ENCODE assay signal across 1 cellular context in the genomic region with DNA sequence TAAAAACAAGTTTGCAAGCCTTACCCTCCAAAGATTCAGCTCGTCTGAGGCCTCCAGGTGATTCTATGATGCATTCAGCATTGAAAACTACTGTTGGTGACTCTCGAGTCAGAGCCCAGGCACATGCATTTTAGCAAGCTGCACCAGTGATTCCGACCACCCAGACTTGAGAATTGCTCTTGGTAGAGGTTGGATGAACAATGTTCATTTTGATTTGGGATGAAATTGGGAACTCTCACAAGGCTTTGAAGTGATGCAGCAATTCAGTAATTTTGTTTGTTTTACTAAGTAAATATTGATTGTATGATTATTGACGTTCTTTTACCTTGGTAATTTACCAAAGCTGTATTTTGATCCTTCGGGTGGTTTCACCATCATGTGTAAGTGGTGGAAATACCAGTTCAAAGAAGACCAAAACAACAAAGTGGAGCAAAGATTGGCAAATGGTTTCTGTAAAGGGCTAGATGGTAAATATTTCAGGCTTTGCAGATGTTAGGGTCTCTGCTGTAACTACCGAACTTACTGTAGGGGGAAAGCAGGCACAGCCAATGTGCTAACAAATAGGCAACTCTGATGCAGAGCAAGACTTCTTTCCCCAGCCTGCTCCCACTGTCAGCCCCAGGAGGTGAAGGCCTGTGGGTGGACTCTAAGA.
TF ChIP-seq lines count a peak whose summit lies in the region.

No MANE protein-coding gene starts in this region.

TF ChIP-seq in HepG2, 621 proteins besides CTCF, POLR2A, EP300 and RAD21 (continued from another document and continues in another):
- TF ChIP-seq, protein P1, sequence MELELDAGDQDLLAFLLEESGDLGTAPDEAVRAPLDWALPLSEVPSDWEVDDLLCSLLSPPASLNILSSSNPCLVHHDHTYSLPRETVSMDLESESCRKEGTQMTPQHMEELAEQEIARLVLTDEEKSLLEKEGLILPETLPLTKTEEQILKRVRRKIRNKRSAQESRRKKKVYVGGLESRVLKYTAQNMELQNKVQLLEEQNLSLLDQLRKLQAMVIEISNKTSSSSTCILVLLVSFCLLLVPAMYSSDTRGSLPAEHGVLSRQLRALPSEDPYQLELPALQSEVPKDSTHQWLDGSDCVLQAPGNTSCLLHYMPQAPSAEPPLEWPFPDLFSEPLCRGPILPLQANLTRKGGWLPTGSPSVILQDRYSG (CRISPR knock-in tag; IDR thresholded peaks at IDR 0.05), result no peak
- TF ChIP-seq, protein P2, sequence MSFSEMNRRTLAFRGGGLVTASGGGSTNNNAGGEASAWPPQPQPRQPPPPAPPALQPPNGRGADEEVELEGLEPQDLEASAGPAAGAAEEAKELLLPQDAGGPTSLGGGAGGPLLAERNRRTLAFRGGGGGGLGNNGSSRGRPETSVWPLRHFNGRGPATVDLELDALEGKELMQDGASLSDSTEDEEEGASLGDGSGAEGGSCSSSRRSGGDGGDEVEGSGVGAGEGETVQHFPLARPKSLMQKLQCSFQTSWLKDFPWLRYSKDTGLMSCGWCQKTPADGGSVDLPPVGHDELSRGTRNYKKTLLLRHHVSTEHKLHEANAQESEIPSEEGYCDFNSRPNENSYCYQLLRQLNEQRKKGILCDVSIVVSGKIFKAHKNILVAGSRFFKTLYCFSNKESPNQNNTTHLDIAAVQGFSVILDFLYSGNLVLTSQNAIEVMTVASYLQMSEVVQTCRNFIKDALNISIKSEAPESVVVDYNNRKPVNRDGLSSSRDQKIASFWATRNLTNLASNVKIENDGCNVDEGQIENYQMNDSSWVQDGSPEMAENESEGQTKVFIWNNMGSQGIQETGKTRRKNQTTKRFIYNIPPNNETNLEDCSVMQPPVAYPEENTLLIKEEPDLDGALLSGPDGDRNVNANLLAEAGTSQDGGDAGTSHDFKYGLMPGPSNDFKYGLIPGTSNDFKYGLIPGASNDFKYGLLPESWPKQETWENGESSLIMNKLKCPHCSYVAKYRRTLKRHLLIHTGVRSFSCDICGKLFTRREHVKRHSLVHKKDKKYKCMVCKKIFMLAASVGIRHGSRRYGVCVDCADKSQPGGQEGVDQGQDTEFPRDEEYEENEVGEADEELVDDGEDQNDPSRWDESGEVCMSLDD (CRISPR knock-in tag; IDR thresholded peaks at IDR 0.05; ENCODE audit: borderline replicate concordance), result no peak
- TF ChIP-seq ZNF878 (CRISPR knock-in tag; IDR thresholded peaks at IDR 0.05), result peak; percentile 73; the same call in 1 of the 2 replicates
- no peak for TF ChIP-seq TAF15 (IDR thresholded peaks at IDR 0.05; ENCODE audit: low read depth, low read length, poor library complexity, severe bottlenecking)
- TF ChIP-seq DMAP1 (CRISPR knock-in tag; IDR thresholded peaks at IDR 0.05), result peak; percentile 30; the same call in 1 of the 2 replicates
- no peak; the same call in 1 of the 2 replicates for TF ChIP-seq ZMYM4 (CRISPR knock-in tag; IDR thresholded peaks at IDR 0.05)
- TF ChIP-seq ZFP36L2 (CRISPR knock-in tag; IDR thresholded peaks at IDR 0.05), result no peak
- TF ChIP-seq CREM (IDR thresholded peaks at IDR 0.05), result peak; percentile 96
- no peak for TF ChIP-seq CREM (CRISPR knock-in tag; IDR thresholded peaks at IDR 0.05)
- 0 out of 2 replicates have a peak, but pooled peaks have one; percentile 47 for TF ChIP-seq JUND (CRISPR knock-in tag; IDR thresholded peaks at IDR 0.05)
- TF ChIP-seq, protein P3, sequence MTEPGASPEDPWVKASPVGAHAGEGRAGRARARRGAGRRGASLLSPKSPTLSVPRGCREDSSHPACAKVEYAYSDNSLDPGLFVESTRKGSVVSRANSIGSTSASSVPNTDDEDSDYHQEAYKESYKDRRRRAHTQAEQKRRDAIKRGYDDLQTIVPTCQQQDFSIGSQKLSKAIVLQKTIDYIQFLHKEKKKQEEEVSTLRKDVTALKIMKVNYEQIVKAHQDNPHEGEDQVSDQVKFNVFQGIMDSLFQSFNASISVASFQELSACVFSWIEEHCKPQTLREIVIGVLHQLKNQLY (CRISPR knock-in tag; IDR thresholded peaks at IDR 0.05), result peak; percentile 14; the same call in 1 of the 2 replicates
- TF ChIP-seq POLR2AphosphoS5 (IDR thresholded peaks at IDR 0.05; ENCODE audit: low read depth, low read length), result no peak; the same call in 1 of the 2 replicates
- TF ChIP-seq, protein P4, sequence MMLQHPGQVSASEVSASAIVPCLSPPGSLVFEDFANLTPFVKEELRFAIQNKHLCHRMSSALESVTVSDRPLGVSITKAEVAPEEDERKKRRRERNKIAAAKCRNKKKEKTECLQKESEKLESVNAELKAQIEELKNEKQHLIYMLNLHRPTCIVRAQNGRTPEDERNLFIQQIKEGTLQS (CRISPR knock-in tag; IDR thresholded peaks at IDR 0.05), result peak; percentile 50; the same call in 1 of the 2 replicates
- no peak for TF ChIP-seq FOXC1 (CRISPR knock-in tag; IDR thresholded peaks at IDR 0.05; ENCODE audit: borderline replicate concordance)
- TF ChIP-seq, protein P5, sequence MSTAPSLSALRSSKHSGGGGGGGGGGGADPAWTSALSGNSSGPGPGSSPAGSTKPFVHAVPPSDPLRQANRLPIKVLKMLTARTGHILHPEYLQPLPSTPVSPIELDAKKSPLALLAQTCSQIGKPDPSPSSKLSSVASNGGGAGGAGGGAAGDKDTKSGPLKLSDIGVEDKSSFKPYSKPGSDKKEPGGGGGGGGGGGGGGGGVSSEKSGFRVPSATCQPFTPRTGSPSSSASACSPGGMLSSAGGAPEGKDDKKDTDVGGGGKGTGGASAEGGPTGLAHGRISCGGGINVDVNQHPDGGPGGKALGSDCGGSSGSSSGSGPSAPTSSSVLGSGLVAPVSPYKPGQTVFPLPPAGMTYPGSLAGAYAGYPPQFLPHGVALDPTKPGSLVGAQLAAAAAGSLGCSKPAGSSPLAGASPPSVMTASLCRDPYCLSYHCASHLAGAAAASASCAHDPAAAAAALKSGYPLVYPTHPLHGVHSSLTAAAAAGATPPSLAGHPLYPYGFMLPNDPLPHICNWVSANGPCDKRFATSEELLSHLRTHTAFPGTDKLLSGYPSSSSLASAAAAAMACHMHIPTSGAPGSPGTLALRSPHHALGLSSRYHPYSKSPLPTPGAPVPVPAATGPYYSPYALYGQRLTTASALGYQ (CRISPR knock-in tag; IDR thresholded peaks at IDR 0.05), result peak; percentile 86
- TF ChIP-seq, protein P6, sequence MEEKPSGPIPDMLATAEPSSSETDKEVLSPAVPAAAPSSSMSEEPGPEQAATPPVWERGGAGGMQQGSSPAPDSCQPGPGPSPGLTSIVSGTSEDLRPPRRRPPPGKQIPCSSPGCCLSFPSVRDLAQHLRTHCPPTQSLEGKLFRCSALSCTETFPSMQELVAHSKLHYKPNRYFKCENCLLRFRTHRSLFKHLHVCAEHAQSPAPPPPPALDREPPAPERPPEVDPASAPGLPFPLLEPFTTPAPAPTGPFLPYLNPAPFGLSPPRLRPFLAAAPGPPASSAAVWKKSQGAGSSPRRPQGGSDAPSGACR (CRISPR knock-in tag; IDR thresholded peaks at IDR 0.05), result 0 out of 2 replicates have a peak, but pooled peaks have one; percentile 16
- TF ChIP-seq, protein P7, sequence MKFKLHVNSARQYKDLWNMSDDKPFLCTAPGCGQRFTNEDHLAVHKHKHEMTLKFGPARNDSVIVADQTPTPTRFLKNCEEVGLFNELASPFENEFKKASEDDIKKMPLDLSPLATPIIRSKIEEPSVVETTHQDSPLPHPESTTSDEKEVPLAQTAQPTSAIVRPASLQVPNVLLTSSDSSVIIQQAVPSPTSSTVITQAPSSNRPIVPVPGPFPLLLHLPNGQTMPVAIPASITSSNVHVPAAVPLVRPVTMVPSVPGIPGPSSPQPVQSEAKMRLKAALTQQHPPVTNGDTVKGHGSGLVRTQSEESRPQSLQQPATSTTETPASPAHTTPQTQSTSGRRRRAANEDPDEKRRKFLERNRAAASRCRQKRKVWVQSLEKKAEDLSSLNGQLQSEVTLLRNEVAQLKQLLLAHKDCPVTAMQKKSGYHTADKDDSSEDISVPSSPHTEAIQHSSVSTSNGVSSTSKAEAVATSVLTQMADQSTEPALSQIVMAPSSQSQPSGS (CRISPR knock-in tag; IDR thresholded peaks at IDR 0.05), result peak; percentile 75
- TF ChIP-seq PCBP2 (optimal IDR thresholded peaks at IDR 0.05; ENCODE audit: low read depth, low read length, poor library complexity, severe bottlenecking), result no peak
- TF ChIP-seq, protein P8, sequence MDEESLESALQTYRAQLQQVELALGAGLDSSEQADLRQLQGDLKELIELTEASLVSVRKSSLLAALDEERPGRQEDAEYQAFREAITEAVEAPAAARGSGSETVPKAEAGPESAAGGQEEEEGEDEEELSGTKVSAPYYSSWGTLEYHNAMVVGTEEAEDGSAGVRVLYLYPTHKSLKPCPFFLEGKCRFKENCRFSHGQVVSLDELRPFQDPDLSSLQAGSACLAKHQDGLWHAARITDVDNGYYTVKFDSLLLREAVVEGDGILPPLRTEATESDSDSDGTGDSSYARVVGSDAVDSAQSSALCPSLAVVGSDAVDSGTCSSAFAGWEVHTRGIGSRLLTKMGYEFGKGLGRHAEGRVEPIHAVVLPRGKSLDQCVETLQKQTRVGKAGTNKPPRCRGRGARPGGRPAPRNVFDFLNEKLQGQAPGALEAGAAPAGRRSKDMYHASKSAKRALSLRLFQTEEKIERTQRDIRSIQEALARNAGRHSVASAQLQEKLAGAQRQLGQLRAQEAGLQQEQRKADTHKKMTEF (CRISPR knock-in tag; IDR thresholded peaks at IDR 0.05), result peak; percentile 98
- TF ChIP-seq NR2C2 (CRISPR knock-in tag; IDR thresholded peaks at IDR 0.05; ENCODE audit: borderline replicate concordance), result peak; percentile 55; the same call in 1 of the 2 replicates
- TF ChIP-seq ZNF484 (CRISPR knock-in tag; IDR thresholded peaks at IDR 0.05; ENCODE audit: borderline replicate concordance, low read depth), result no peak
- TF ChIP-seq TEAD3 (CRISPR knock-in tag; optimal IDR thresholded peaks at IDR 0.05; ENCODE audit: borderline replicate concordance), result peak; percentile 81
- TF ChIP-seq ZSCAN9 (CRISPR knock-in tag; IDR thresholded peaks at IDR 0.05; ENCODE audit: borderline replicate concordance), result no peak
- TF ChIP-seq NFATC3 (CRISPR knock-in tag; IDR thresholded peaks at IDR 0.05), result no peak
- peak; percentile 96 for TF ChIP-seq ASH2L (IDR thresholded peaks at IDR 0.05; ENCODE audit: insufficient read length, low read depth, low read length)
- no peak for TF ChIP-seq ARNT2 (CRISPR knock-in tag; IDR thresholded peaks at IDR 0.05; ENCODE audit: low read depth)
- TF ChIP-seq NFIC (IDR thresholded peaks at IDR 0.05; ENCODE audit: low read length), result peak; percentile 97
- peak; percentile 76 for TF ChIP-seq MED8 (CRISPR knock-in tag; IDR thresholded peaks at IDR 0.05; ENCODE audit: insufficient replicate concordance)
- TF ChIP-seq ZNF777 (CRISPR knock-in tag; IDR thresholded peaks at IDR 0.05), result no peak
- no peak for TF ChIP-seq ZFAT (CRISPR knock-in tag; conservative IDR thresholded peaks at IDR 0.05)
- TF ChIP-seq, protein P9, sequence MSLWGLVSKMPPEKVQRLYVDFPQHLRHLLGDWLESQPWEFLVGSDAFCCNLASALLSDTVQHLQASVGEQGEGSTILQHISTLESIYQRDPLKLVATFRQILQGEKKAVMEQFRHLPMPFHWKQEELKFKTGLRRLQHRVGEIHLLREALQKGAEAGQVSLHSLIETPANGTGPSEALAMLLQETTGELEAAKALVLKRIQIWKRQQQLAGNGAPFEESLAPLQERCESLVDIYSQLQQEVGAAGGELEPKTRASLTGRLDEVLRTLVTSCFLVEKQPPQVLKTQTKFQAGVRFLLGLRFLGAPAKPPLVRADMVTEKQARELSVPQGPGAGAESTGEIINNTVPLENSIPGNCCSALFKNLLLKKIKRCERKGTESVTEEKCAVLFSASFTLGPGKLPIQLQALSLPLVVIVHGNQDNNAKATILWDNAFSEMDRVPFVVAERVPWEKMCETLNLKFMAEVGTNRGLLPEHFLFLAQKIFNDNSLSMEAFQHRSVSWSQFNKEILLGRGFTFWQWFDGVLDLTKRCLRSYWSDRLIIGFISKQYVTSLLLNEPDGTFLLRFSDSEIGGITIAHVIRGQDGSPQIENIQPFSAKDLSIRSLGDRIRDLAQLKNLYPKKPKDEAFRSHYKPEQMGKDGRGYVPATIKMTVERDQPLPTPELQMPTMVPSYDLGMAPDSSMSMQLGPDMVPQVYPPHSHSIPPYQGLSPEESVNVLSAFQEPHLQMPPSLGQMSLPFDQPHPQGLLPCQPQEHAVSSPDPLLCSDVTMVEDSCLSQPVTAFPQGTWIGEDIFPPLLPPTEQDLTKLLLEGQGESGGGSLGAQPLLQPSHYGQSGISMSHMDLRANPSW (CRISPR knock-in tag; IDR thresholded peaks at IDR 0.05; ENCODE audit: borderline replicate concordance), result 0 out of 2 replicates have a peak, but pooled peaks have one; percentile 33
- TF ChIP-seq, protein P10, sequence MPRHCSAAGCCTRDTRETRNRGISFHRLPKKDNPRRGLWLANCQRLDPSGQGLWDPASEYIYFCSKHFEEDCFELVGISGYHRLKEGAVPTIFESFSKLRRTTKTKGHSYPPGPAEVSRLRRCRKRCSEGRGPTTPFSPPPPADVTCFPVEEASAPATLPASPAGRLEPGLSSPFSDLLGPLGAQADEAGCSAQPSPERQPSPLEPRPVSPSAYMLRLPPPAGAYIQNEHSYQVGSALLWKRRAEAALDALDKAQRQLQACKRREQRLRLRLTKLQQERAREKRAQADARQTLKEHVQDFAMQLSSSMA (CRISPR knock-in tag; IDR thresholded peaks at IDR 0.05), result no peak
- TF ChIP-seq HOXA9 (CRISPR knock-in tag; IDR thresholded peaks at IDR 0.05; ENCODE audit: borderline replicate concordance), result no peak; the same call in 1 of the 2 replicates
- no peak for TF ChIP-seq ZNF30 (CRISPR knock-in tag; IDR thresholded peaks at IDR 0.05)
- peak; percentile 99 for TF ChIP-seq NCOA2 (CRISPR knock-in tag; IDR thresholded peaks at IDR 0.05)
- no peak for TF ChIP-seq MTA3 (CRISPR knock-in tag; IDR thresholded peaks at IDR 0.05)
- no peak for TF ChIP-seq DR1 (CRISPR knock-in tag; IDR thresholded peaks at IDR 0.05)
- TF ChIP-seq SRSF4 (IDR thresholded peaks at IDR 0.05; ENCODE audit: low read depth, low read length, poor library complexity, severe bottlenecking), result no peak
- TF ChIP-seq HNF4A (CRISPR knock-in tag; IDR thresholded peaks at IDR 0.05), result peak; percentile 87
- no peak for TF ChIP-seq POLR2AphosphoS2 (IDR thresholded peaks at IDR 0.05; ENCODE audit: low read depth, low read length)
- TF ChIP-seq SMYD3 (CRISPR knock-in tag; IDR thresholded peaks at IDR 0.05), result no peak
- no peak for TF ChIP-seq ZNF326 (CRISPR knock-in tag; IDR thresholded peaks at IDR 0.05; ENCODE audit: borderline replicate concordance)
- TF ChIP-seq, protein P11, sequence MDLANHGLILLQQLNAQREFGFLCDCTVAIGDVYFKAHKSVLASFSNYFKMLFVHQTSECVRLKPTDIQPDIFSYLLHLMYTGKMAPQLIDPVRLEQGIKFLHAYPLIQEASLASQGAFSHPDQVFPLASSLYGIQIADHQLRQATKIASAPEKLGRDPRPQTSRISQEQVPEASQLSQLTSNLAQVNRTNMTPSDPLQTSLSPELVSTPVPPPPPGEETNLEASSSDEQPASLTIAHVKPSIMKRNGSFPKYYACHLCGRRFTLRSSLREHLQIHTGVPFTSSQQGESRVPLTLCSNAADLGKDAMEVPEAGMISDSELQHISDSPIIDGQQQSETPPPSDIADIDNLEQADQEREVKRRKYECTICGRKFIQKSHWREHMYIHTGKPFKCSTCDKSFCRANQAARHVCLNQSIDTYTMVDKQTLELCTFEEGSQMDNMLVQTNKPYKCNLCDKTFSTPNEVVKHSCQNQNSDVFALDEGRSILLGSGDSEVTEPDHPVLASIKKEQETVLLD (CRISPR knock-in tag; IDR thresholded peaks at IDR 0.05; ENCODE audit: low read depth), result no peak
- TF ChIP-seq, protein P12, sequence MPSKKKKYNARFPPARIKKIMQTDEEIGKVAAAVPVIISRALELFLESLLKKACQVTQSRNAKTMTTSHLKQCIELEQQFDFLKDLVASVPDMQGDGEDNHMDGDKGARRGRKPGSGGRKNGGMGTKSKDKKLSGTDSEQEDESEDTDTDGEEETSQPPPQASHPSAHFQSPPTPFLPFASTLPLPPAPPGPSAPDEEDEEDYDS (CRISPR knock-in tag; IDR thresholded peaks at IDR 0.05), result peak; percentile 10
- no peak for TF ChIP-seq NAIF1 (CRISPR knock-in tag; IDR thresholded peaks at IDR 0.05; ENCODE audit: borderline replicate concordance)
- no peak for TF ChIP-seq ZNF766 (CRISPR knock-in tag; IDR thresholded peaks at IDR 0.05; ENCODE audit: borderline replicate concordance)
- no peak for TF ChIP-seq ZNF605 (CRISPR knock-in tag; IDR thresholded peaks at IDR 0.05)
